ENCODE assay signal across 39 cellular contexts in the genomic region with DNA sequence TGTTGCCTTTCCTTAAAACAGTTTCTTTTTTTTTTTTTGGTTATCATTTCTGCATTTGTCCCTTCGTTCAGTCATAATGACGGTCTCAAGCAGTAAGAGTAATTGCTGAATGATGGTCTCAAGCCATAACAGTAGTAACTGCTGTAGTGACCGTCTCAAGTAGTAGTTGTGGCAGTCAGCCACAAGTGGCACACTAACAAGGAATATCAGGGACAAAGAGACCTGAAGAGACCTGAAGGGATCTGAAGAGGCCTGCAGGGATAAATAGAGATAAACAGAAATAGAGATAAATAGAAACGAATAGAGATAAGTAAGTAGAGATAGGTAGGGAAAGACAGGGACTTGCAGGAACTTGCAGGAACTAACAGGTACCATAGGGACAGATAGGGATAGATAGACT. TPM values are rescaled to one million over a fixed set of nuclear protein-coding genes. Genes with fewer than 3 reads are reported as not detected.
"Had no signal": no experiment of that assay in that cellular context is flagged by ENCODE, and none has a peak within 500 bp of the region (broad histone marks: within the 10 kb centered on the region; RNA-seq: fewer than 3 reads in every experiment).

No MANE protein-coding gene starts in this region.

- H3K4me3 ChIP-seq: MG63 had no signal

- DNase-seq: Karpas-422, Kasumi-1, KG1, MG63, MM.1S, MV-4-11, NCI-H1048, NCI-H1092, NCI-H1092 treated with DMSO at 0.1 percent for 48 hours, NCI-H1105, NCI-H1105 treated with DMSO at 0.1 percent for 48 hours, NCI-H1417, NCI-H1417 treated with DMSO at 0.1 percent for 48 hours, NCI-H1436, NCI-H1436 treated with DMSO at 0.1 percent for 48 hours, NCI-H146, NCI-H1694, NCI-H1694 treated with DMSO at 0.1 percent for 48 hours, NCI-H187, NCI-H187 treated with DMSO at 0.1 percent for 48 hours, NCI-H1930, NCI-H2029, NCI-H2081, NCI-H2081 treated with DMSO at 0.1 percent for 48 hours, NCI-H2107, NCI-H2171, NCI-H2171 treated with DMSO at 0.1 percent for 48 hours, NCI-H2227 treated with DMSO at 0.1 percent for 48 hours, NCI-H226, NCI-H345, NCI-H446, NCI-H446 treated with DMSO at 0.1 percent for 48 hours, NCI-H510A, NCI-H510A treated with DMSO at 0.1 percent for 48 hours had no signal

- H3K9me3 ChIP-seq: MG63 had no signal

- H3K4me2 ChIP-seq: KMS-11 had no signal

- H3K36me3 ChIP-seq: MG63 had no signal

- H3K27ac ChIP-seq: KMS-11 had no signal

- H3K9ac ChIP-seq: KMS-11 had no signal

- H3K27me3 ChIP-seq: MG63 had no signal

RNA-seq across cellular contexts. Expression of a gene that starts 42.7 kb away (rescaled TPM):
- total RNA-seq: LHCN-M2, M059J, MCF 10A, NCI-H460 had no signal
